13 cellular contexts compared by ENCODE assay signal in genomic region chr5:133265257-133265656, GRCh38.
A peak's percentile ranks its signal among the peaks of the same experiment; 100 is the strongest.
DNase-seq lines count a peak whose midpoint lies in the region; ATAC-seq and TF ChIP-seq lines count a peak whose summit lies in the region.
"Had no signal": no experiment of that assay in that cellular context is flagged by ENCODE, and none has a peak within 500 bp of the region (broad histone marks: within the 10 kb centered on the region; RNA-seq: fewer than 3 reads in every experiment).

No MANE protein-coding gene starts in this region.

- DNase-seq in WERI-Rb-1 (no peak), prostate gland (ENCODE audit: low spot score) (no peak)
- DNase-seq in stimulated activated naive CD8-positive, alpha-beta T cell treated with anti-CD3 and anti-CD28 coated beads, Interleukin-15, Interleukin-2, amounts not matched to agents 100 U/mL and 50 U/mL, for 24 hours = no peak
- DNase-seq in stimulated activated effector memory CD8-positive, alpha-beta T cell treated with anti-CD3 and anti-CD28 coated beads, Interleukin-12 subunit alpha, Interleukin-12 subunit beta, amount 100 ng/mL, for 72 hours (ENCODE audit: low spot score in 2 of 2) = no peak
- DNase-seq: BE2C; CD8-positive, alpha-beta T cell; DMS79; H7; NCI-H187 treated with DMSO at 0.1 percent for 48 hours had no signal

- H3K4me1 Mint-ChIP-seq in stimulated activated effector memory CD8-positive, alpha-beta T cell treated with anti-CD3 and anti-CD28 coated beads, Interleukin-12 subunit alpha, Interleukin-12 subunit beta, amount 100 ng/mL, for 72 hours = no peaks in the 10 kb centered on the region

- H3K27me3 ChIP-seq in WERI-Rb-1 (ENCODE audit: insufficient read depth, low read depth, severe bottlenecking) (no peaks in the 10 kb centered on the region), prostate gland (replicated peaks; ENCODE audit: insufficient read depth) (peaks cover 1% of the 10 kb centered on the region)
- H3K27me3 ChIP-seq: BE2C had no signal

- H3K9me3 ChIP-seq in WERI-Rb-1 (ENCODE audit: severe bottlenecking) (no peaks in the 10 kb centered on the region), prostate gland (no peaks in the 10 kb centered on the region)
- H3K9me3 ChIP-seq: BE2C had no signal

- H3K36me3 Mint-ChIP-seq in stimulated activated effector memory CD8-positive, alpha-beta T cell treated with anti-CD3 and anti-CD28 coated beads, Interleukin-12 subunit alpha, Interleukin-12 subunit beta, amount 100 ng/mL, for 72 hours = no peaks in the 10 kb centered on the region
- H3K36me3 Mint-ChIP-seq: CD8-positive, alpha-beta T cell had no signal

- no peak for TF ChIP-seq POLR2A in prostate gland (IDR thresholded peaks at IDR 0.05)

- H3K27ac Mint-ChIP-seq in stimulated activated effector memory CD8-positive, alpha-beta T cell treated with anti-CD3 and anti-CD28 coated beads, Interleukin-12 subunit alpha, Interleukin-12 subunit beta, amount 100 ng/mL, for 72 hours = no peak overlapping the region
- H3K27ac Mint-ChIP-seq: CD8-positive, alpha-beta T cell had no signal

- WGBS in prostate gland = 77% methylated on average over 5 of the region's 5 CpGs

- H3K9me3 Mint-ChIP-seq in stimulated activated effector memory CD8-positive, alpha-beta T cell treated with anti-CD3 and anti-CD28 coated beads, Interleukin-12 subunit alpha, Interleukin-12 subunit beta, amount 100 ng/mL, for 72 hours = no peaks in the 10 kb centered on the region
- H3K9me3 Mint-ChIP-seq: CD8-positive, alpha-beta T cell had no signal

- H3K27ac ChIP-seq in WERI-Rb-1 (peak overlapping the region; percentile 65; the same call in 1 of the 2 replicates), prostate gland (no peak overlapping the region)
- H3K27ac ChIP-seq: RWPE1 had no signal

- TF ChIP-seq CTCF in WERI-Rb-1 (IDR thresholded peaks at IDR 0.05; ENCODE audit: low read depth, low read length) = no peak
- no peak for TF ChIP-seq CTCF in prostate gland (IDR thresholded peaks at IDR 0.05)

- no peaks in the 10 kb centered on the region for H3K36me3 ChIP-seq in WERI-Rb-1
- no peaks in the 10 kb centered on the region for H3K36me3 ChIP-seq in prostate gland
- H3K36me3 ChIP-seq: BE2C had no signal

- H3K4me3 ChIP-seq in WERI-Rb-1 (ENCODE audit: low read depth, low read length) (no peak overlapping the region), prostate gland (no peak overlapping the region)

- ATAC-seq in GM18498 (IDR thresholded peaks at IDR 0.05; ENCODE audit: unreplicated experiment) = peak; percentile 47
- ATAC-seq in GM19351 (IDR thresholded peaks at IDR 0.05; ENCODE audit: unreplicated experiment) = peak; percentile 40
- peak; percentile 42 for ATAC-seq in stimulated activated naive CD8-positive, alpha-beta T cell treated with anti-CD3 and anti-CD28 coated beads, Interleukin-15, Interleukin-2, amounts not matched to agents 100 U/mL and 50 U/mL, for 24 hours
- ATAC-seq in HG03097 (IDR thresholded peaks at IDR 0.05; ENCODE audit: low FRiP score, unreplicated experiment) = no peak
- no peak for ATAC-seq in stimulated activated effector memory CD8-positive, alpha-beta T cell treated with anti-CD3 and anti-CD28 coated beads, Interleukin-12 subunit alpha, Interleukin-12 subunit beta, amount 100 ng/mL, for 72 hours
- ATAC-seq: CD8-positive, alpha-beta T cell had no signal

- intact Hi-C loops in prostate gland (cut with DNase I) = no loop called here

- no peaks in the 10 kb centered on the region for H3K4me1 ChIP-seq in prostate gland (replicated peaks)
- H3K4me1 ChIP-seq: BE2C had no signal

- H3K4me3 Mint-ChIP-seq in stimulated activated effector memory CD8-positive, alpha-beta T cell treated with anti-CD3 and anti-CD28 coated beads, Interleukin-12 subunit alpha, Interleukin-12 subunit beta, amount 100 ng/mL, for 72 hours = no peak overlapping the region
- H3K4me3 Mint-ChIP-seq: CD8-positive, alpha-beta T cell had no signal

Comparison
In these comparisons a context has a peak if more than half of its experiments do, and no peak if none do; other contexts are left out.
1. ATAC-seq: peak in GM18498 (single experiment), GM19351 (single experiment) and stimulated activated naive CD8-positive, alpha-beta T cell treated with anti-CD3 and anti-CD28 coated beads, Interleukin-15, Interleukin-2, amounts not matched to agents 100 U/mL and 50 U/mL, for 24 hours (single experiment); none in HG03097 (single experiment) and stimulated activated effector memory CD8-positive, alpha-beta T cell treated with anti-CD3 and anti-CD28 coated beads, Interleukin-12 subunit alpha, Interleukin-12 subunit beta, amount 100 ng/mL, for 72 hours (single experiment).